8 cellular contexts compared by ENCODE assay signal in the genomic region with DNA sequence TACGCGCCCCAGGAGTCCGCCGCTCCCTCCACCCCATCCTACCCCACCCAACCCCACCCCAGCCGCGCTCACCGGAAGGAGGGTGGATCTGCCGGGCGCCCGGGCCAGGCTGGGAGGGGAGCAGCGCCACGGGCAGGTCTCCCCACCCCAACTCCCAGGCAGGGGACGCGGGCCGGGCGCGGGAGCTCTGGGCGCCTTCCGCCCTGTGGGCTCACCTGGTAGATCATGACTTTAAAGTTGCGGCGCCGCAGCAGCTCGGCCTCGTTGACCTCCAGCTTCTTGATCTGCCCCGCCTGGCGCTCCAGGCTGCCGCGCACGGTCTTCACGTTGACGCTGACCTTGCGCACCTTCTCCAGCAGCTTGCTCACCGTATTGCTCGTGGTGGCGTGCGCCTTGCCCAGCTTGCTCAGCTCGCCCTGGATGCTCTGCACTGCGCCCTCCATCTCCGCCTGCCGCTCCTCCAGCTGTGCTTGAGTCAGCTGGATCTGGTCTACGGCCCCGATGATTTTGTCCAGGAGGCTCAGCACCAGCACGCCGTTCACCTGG. TPM values are rescaled to one million over a fixed set of nuclear protein-coding genes. Genes with fewer than 3 reads are reported as not detected.
DNase-seq lines count a peak whose midpoint lies in the region; ATAC-seq and TF ChIP-seq lines count a peak whose summit lies in the region.

No MANE protein-coding gene starts in this region.

- TF ChIP-seq CTCF in WI38 (IDR thresholded peaks at IDR 0.05; ENCODE audit: low read depth, low read length) (no peak), type B pancreatic cell (conservative IDR thresholded peaks at IDR 0.05) (no peak)

- H3K27ac Mint-ChIP-seq in type B pancreatic cell: peak overlapping the region; percentile 79

- no peak overlapping the region for H3K27ac ChIP-seq in effector memory CD4-positive, alpha-beta T cell (ENCODE audit: insufficient read depth, low read length, poor library complexity, severe bottlenecking)
- H3K27ac ChIP-seq in mucosa of rectum (ENCODE audit: low read depth in 2 of 2, low read length in 2 of 2): peak overlapping the region; percentile 80 to 89

- peaks cover 56% of the 10 kb centered on the region for H3K27me3 Mint-ChIP-seq in type B pancreatic cell

- peak overlapping the region; percentile 71 to 76 for H3K9ac ChIP-seq in mucosa of rectum (ENCODE audit: low read depth in 1 of 2, low read length in 2 of 2)

- peaks cover 17% of the 10 kb centered on the region for H3K4me1 ChIP-seq in effector memory CD4-positive, alpha-beta T cell (ENCODE audit: control insufficient read depth, insufficient read depth, low read length, poor library complexity, severe bottlenecking)
- H3K4me1 ChIP-seq in mucosa of rectum (ENCODE audit: control insufficient read depth in 2 of 2, insufficient read depth in 2 of 2, low read length in 2 of 2): peaks cover 8 to 11% of the 10 kb centered on the region in 2 donors

- H3K27me3 ChIP-seq in effector memory CD4-positive, alpha-beta T cell (replicated peaks; ENCODE audit: control insufficient read depth, insufficient read depth, low read length, poor library complexity, severe bottlenecking): peaks cover 12% of the 10 kb centered on the region
- peaks cover 3 to 9% of the 10 kb centered on the region in 2 donors for H3K27me3 ChIP-seq in mucosa of rectum (ENCODE audit: control insufficient read depth in 2 of 2, insufficient read depth in 2 of 2, low read length in 2 of 2)

- peaks cover 16% of the 10 kb centered on the region for H3K4me1 Mint-ChIP-seq in type B pancreatic cell (ENCODE audit: unreplicated experiment)

- peak overlapping the region; percentile 96 for H3K4me3 Mint-ChIP-seq in type B pancreatic cell

- no peaks in the 10 kb centered on the region for H3K9me3 ChIP-seq in effector memory CD4-positive, alpha-beta T cell (ENCODE audit: control insufficient read depth, low read length)
- no peaks in the 10 kb centered on the region for H3K9me3 ChIP-seq in mucosa of rectum (ENCODE audit: control insufficient read depth in 2 of 2, low read length in 2 of 2)

- H3K36me3 Mint-ChIP-seq in type B pancreatic cell: no peaks in the 10 kb centered on the region

- no peaks in the 10 kb centered on the region for H3K36me3 ChIP-seq in effector memory CD4-positive, alpha-beta T cell (ENCODE audit: control insufficient read depth, insufficient read depth, low read length)
- H3K36me3 ChIP-seq in mucosa of rectum (ENCODE audit: control insufficient read depth in 2 of 2, insufficient read depth in 2 of 2, low read length in 2 of 2): no peaks in the 10 kb centered on the region

- H3K9me3 Mint-ChIP-seq in type B pancreatic cell: no peaks in the 10 kb centered on the region

- peak overlapping the region; percentile 88 for H3K4me3 ChIP-seq in WI38 (ENCODE audit: low read depth, low read length)
- peak overlapping the region; percentile 52 for H3K4me3 ChIP-seq in effector memory CD4-positive, alpha-beta T cell (ENCODE audit: insufficient read depth, low read depth, low read length, poor library complexity, severe bottlenecking)
- H3K4me3 ChIP-seq in mucosa of rectum (ENCODE audit: low read length in 2 of 2): peak overlapping the region; percentile 72 to 80

- no peak for ATAC-seq in GM19467 (IDR thresholded peaks at IDR 0.05; ENCODE audit: unreplicated experiment)

- DNase-seq in DMS79 treated with DMSO at 0.1 percent for 48 hours (lab: John Stamatoyannopoulos, UW) (peak; percentile 8), DMS79 (lab: John Stamatoyannopoulos, UW) (no peak), type B pancreatic cell (ENCODE audit: extremely low spot score, unreplicated experiment) (no peak), GM19240 (ENCODE audit: insufficient read length, low spot score) (no peak)
- no peak for DNase-seq in effector memory CD4-positive, alpha-beta T cell

RNA-seq across cellular contexts. Expression of gene CAVIN1, which starts 0.6 kb away (rescaled TPM):
- 21.9 and 49.0 TPM in 2 replicates for total RNA-seq in type B pancreatic cell (ENCODE audit: low replicate concordance)

RNA-seq across cellular contexts. Expression of gene STAT3, which starts 34.2 kb away (rescaled TPM):
- total RNA-seq in type B pancreatic cell (ENCODE audit: low replicate concordance): 64.9 and 80.1 TPM in 2 replicates

RNA-seq across cellular contexts. Expression of gene ATP6V0A1, which starts 36.2 kb away (rescaled TPM):
- total RNA-seq in type B pancreatic cell (ENCODE audit: low replicate concordance): 65.5 and 69.4 TPM in 2 replicates
